1 cellular context compared by ENCODE assay signal in genomic region chr1:100530901-100531487, GRCh38.
TF ChIP-seq lines count a peak whose summit lies in the region.

No MANE protein-coding gene starts in this region.

TF ChIP-seq in GM23338, 12 proteins besides CTCF, POLR2A, EP300 and RAD21 (continued from another document):
- TF ChIP-seq ZNF462 (CRISPR knock-in tag; IDR thresholded peaks at IDR 0.05) (no peak), ETS1 (IDR thresholded peaks at IDR 0.05) (no peak), NANOG (IDR thresholded peaks at IDR 0.05; ENCODE audit: borderline replicate concordance) (no peak), ZNF331 (CRISPR knock-in tag; IDR thresholded peaks at IDR 0.05; ENCODE audit: low read depth) (no peak)
